Comparison of ENCODE assay signal across 19 cellular contexts in the genomic region with DNA sequence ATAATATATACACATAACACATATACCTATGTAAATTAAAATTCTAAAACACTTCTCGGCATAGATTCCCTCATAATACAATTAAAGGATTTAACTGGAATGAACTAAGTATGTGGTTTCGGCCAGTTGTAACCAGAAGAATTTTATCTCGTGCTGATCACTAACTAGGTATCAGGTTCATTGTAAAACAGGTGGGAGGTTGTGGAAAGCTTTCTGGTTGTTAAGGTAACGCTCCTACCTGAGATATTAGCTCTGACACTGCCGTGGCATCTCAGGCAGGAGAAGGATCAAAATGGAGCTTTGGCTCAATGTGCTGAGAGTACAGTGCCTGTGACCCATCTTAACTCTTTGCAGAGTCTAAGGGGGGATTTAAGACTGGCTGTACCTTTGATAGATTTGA. TPM values are rescaled to one million over a fixed set of nuclear protein-coding genes. Genes with fewer than 3 reads are reported as not detected.
DNase-seq lines count a peak whose midpoint lies in the region; ATAC-seq lines count a peak whose summit lies in the region.
"Had no signal": no experiment of that assay in that cellular context is flagged by ENCODE, and none has a peak within 500 bp of the region (broad histone marks: within the 10 kb centered on the region; RNA-seq: fewer than 3 reads in every experiment).

No MANE protein-coding gene starts in this region.

- in situ Hi-C loops in G401 (cut with HindIII; ENCODE audit: low sequenced_read_pairs): no loop called here

- H3K4me1 Mint-ChIP-seq in activated T-cell treated with anti-CD3 and anti-CD28 coated beads, Interleukin-2, amount 50 U/mL, for 72 hours (ENCODE audit: low read depth): peaks cover 49% of the 10 kb centered on the region
- H3K4me1 Mint-ChIP-seq in activated T-cell treated with anti-CD3 and anti-CD28 coated beads, Interleukin-2, amount 50 U/mL, for 4 hours (ENCODE audit: low read depth): peaks cover 28% of the 10 kb centered on the region

- no peaks in the 10 kb centered on the region for H3K36me3 Mint-ChIP-seq in activated T-cell treated with anti-CD3 and anti-CD28 coated beads, Interleukin-2, amount 50 U/mL, for 72 hours (ENCODE audit: insufficient read depth in 2 of 2)
- H3K36me3 Mint-ChIP-seq in activated T-cell treated with anti-CD3 and anti-CD28 coated beads, Interleukin-2, amount 50 U/mL, for 4 hours (ENCODE audit: insufficient read depth): no peaks in the 10 kb centered on the region
- H3K36me3 Mint-ChIP-seq: CD8-positive, alpha-beta T cell had no signal

- H3K9me3 Mint-ChIP-seq in activated T-cell treated with anti-CD3 and anti-CD28 coated beads, Interleukin-2, amount 50 U/mL, for 72 hours: no peaks in the 10 kb centered on the region
- no peaks in the 10 kb centered on the region for H3K9me3 Mint-ChIP-seq in activated T-cell treated with anti-CD3 and anti-CD28 coated beads, Interleukin-2, amount 50 U/mL, for 4 hours
- H3K9me3 Mint-ChIP-seq: CD8-positive, alpha-beta T cell; HFFc6 had no signal

- ATAC-seq in activated T-cell treated with anti-CD3 and anti-CD28 coated beads, Interleukin-2, amount 50 U/mL, for 72 hours (replicated peaks in 1 of 2): no peak
- no peak for ATAC-seq in activated T-cell treated with anti-CD3 and anti-CD28 coated beads, Interleukin-2, amount 50 U/mL, for 4 hours
- ATAC-seq: CD8-positive, alpha-beta T cell had no signal

- peaks cover 8% of the 10 kb centered on the region for H3K27me3 Mint-ChIP-seq in activated T-cell treated with anti-CD3 and anti-CD28 coated beads, Interleukin-2, amount 50 U/mL, for 72 hours (ENCODE audit: low read depth)
- H3K27me3 Mint-ChIP-seq in activated T-cell treated with anti-CD3 and anti-CD28 coated beads, Interleukin-2, amount 50 U/mL, for 4 hours (ENCODE audit: low read depth): peaks cover 5% of the 10 kb centered on the region

- no peak overlapping the region for H3K4me3 Mint-ChIP-seq in activated T-cell treated with anti-CD3 and anti-CD28 coated beads, Interleukin-2, amount 50 U/mL, for 72 hours
- H3K4me3 Mint-ChIP-seq in activated T-cell treated with anti-CD3 and anti-CD28 coated beads, Interleukin-2, amount 50 U/mL, for 4 hours: no peak overlapping the region
- H3K4me3 Mint-ChIP-seq: CD8-positive, alpha-beta T cell; HFFc6 had no signal

- DNase-seq in activated T-cell treated with anti-CD3 and anti-CD28 coated beads, Interleukin-2, amount 50 U/mL, for 72 hours: no peak
- DNase-seq in activated T-cell treated with anti-CD3 and anti-CD28 coated beads, Interleukin-2, amount 50 U/mL, for 4 hours: no peak
- DNase-seq in NCI-H526 (lab: John Stamatoyannopoulos, UW) (peak; percentile 42 to 50), islet precursor cell (peak; percentile 60), renal cortical epithelial cell (ENCODE audit: low read depth) (peak; percentile 40), AML-193 (lab: John Stamatoyannopoulos, UW) (no peak), D341Med (ENCODE audit: low spot score) (no peak), G401 (ENCODE audit: low spot score) (no peak)
- DNase-seq: CD8-positive, alpha-beta T cell; DMS79; HFFc6; KG1; NCI-H187; NCI-H2107; NCI-H226; NCI-H524; NK-92 treated with Interleukin-12 subunit alpha and Interleukin-12 subunit beta, amount 100 ng/mL, for 24 hours; Right ventricle myocardium superior had no signal

- H3K27ac Mint-ChIP-seq in activated T-cell treated with anti-CD3 and anti-CD28 coated beads, Interleukin-2, amount 50 U/mL, for 72 hours: peak overlapping the region; percentile 5
- H3K27ac Mint-ChIP-seq: HFFc6 had no signal

RNA-seq across cellular contexts. Expression of a gene that starts 42.5 kb away (rescaled TPM):
- under 1 TPM in 1 of 2 donors, not detected in 1; 0.19 TPM for total RNA-seq in activated T-cell treated with anti-CD3 and anti-CD28 coated beads, Interleukin-2, amount 50 U/mL, for 72 hours
- total RNA-seq in activated T-cell treated with anti-CD3 and anti-CD28 coated beads, Interleukin-2, amount 50 U/mL, for 4 hours: under 1 TPM; 0.03 to 0.08 (median 0.05) TPM
- 0.25 and 6.4 TPM in 2 replicates for total RNA-seq in renal cortical epithelial cell
- not detected in 2 replicates for total RNA-seq in G401 (2014; rRNA removed; shearing (Covaris generic))
- total RNA-seq: A673; CD8-positive, alpha-beta T cell; HFFc6; Right ventricle myocardium superior had no signal

Comparison
In these comparisons a context has a peak if more than half of its experiments do, and no peak if none do; other contexts are left out.
1. DNase-seq: peak in NCI-H526 (2 of 2), islet precursor cell (single experiment) and renal cortical epithelial cell (single experiment); none in activated T-cell treated with anti-CD3 and anti-CD28 coated beads, Interleukin-2, amount 50 U/mL, for 72 hours (0 of 2), activated T-cell treated with anti-CD3 and anti-CD28 coated beads, Interleukin-2, amount 50 U/mL, for 4 hours (single experiment), AML-193 (0 of 2), D341Med (single experiment) and G401 (single experiment).